In the genomic region with DNA sequence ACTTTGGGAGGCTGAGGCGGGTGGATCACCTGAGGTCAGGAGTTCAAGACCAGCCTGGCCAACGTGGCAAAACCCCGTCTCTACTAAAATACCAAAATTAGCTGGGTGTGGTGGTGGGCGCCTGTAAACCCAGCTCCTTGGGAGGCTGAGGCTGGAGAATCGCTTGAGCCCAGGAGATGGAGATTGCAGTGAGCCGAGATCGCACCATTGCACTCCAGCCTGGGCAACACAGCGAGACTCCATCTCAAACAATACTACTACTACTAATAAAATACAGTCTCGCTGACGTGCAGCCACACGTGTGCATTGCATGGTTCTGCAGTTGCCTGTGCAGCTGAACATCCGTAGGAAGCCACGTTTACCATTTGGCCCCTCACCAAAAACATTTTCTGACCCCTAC, we compare ENCODE assay signal across 3 cellular contexts. TPM values are rescaled to one million over a fixed set of nuclear protein-coding genes. Genes with fewer than 3 reads are reported as not detected.
"Had no signal": no experiment of that assay in that cellular context is flagged by ENCODE, and none has a peak within 500 bp of the region (broad histone marks: within the 10 kb centered on the region; RNA-seq: fewer than 3 reads in every experiment).

No MANE protein-coding gene starts in this region.

RNA-seq across cellular contexts. Expression of gene SAMD11, which starts 23.1 kb away (rescaled TPM):
- total RNA-seq: MCF 10A had no signal

RNA-seq across cellular contexts. Expression of gene PERM1, which starts 35.1 kb away (rescaled TPM):
- total RNA-seq: LHCN-M2, MCF 10A, NCI-H460 had no signal
